28 cellular contexts compared by ENCODE assay signal in the genomic region with DNA sequence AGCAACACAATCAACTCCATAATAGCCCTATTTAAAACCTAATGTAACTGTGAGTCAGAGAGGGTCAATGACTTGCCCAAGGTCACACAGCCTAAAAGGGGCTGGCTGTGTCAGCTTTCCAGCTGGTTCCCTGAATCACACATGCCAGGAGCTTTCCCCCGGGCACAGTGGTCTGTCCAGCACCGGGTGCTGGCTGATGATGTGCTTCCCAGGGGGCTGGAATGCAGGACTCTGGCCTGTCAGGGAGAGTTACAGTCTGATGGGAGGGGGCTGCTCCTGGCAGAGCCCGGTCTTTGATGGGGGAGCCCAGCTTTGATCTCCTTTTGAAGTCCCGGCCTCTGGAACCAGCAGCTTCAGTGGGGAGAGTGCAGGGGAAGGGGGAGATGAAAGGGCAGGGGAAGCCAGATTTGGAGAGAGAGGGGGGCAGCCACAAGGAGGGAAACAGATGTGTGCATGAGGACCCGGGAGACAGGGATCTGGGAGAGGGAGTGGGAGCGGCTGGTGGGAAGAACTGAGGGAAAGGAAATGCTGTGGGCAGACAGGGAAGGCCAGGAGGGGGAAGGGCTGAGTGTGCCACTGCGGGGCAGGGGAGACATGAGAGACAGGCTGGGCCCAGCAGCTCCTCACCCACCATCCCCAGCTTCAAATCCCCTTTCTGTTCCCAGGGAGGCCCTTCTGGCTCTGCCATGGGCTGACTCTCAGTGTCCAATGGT.
A peak's percentile ranks its signal among the peaks of the same experiment; 100 is the strongest.
DNase-seq lines count a peak whose midpoint lies in the region; ATAC-seq and TF ChIP-seq lines count a peak whose summit lies in the region.
"Had no signal": no experiment of that assay in that cellular context is flagged by ENCODE, and none has a peak within 500 bp of the region (broad histone marks: within the 10 kb centered on the region; RNA-seq: fewer than 3 reads in every experiment).

No MANE protein-coding gene starts in this region.

- no peaks in the 10 kb centered on the region for H3K36me3 Mint-ChIP-seq in T-helper 17 cell (ENCODE audit: low read depth)
- H3K36me3 Mint-ChIP-seq: CD8-positive, alpha-beta T cell; T-cell had no signal

- H3K4me1 ChIP-seq in SK-N-SH (ENCODE audit: control insufficient read depth in 1 of 2, insufficient read depth in 2 of 2, low read depth in 1 of 2, low read length in 1 of 2) = peaks cover 0 to 14% of the 10 kb centered on the region in 2 experiments; a peak in 1 of 4 replicates
- peaks cover 24% of the 10 kb centered on the region for H3K4me1 ChIP-seq in NT2/D1 (ENCODE audit: insufficient read depth, insufficient read length)
- H3K4me1 ChIP-seq in osteoblast (ENCODE audit: insufficient read depth, low read length) = peaks cover 11% of the 10 kb centered on the region

- no peak overlapping the region for H3K4me2 ChIP-seq in SK-N-SH
- no peak overlapping the region for H3K4me2 ChIP-seq in osteoblast (ENCODE audit: insufficient read depth, low read length)

- no peak for TF ChIP-seq CTCF in SK-N-SH (IDR thresholded peaks at IDR 0.05)
- no peak for TF ChIP-seq CTCF in osteoblast (IDR thresholded peaks at IDR 0.05; ENCODE audit: extremely low read depth, low read depth, low read length)

- TF ChIP-seq RAD21 in SK-N-SH (IDR thresholded peaks at IDR 0.05; ENCODE audit: low read length) = no peak

- H3K4me3 Mint-ChIP-seq in T-helper 17 cell = no peak overlapping the region
- H3K4me3 Mint-ChIP-seq: CD8-positive, alpha-beta T cell; T-cell had no signal

- CTCF ChIA-PET in SK-N-SH (lab: Yijun Ruan, JAX) = interaction anchor here (0.8 to 3.0 kb wide), 7 partner anchors 11 to 482 kb away, joined by 3 to 22 read pairs (median 5); a partner anchor contains a TSS

- peak; percentile 77 for DNase-seq in SK-N-SH
- no peak for DNase-seq in NT2/D1 (ENCODE audit: low read depth, low spot score)
- peak; percentile 85 for DNase-seq in islet precursor cell
- peak; percentile 90 for DNase-seq in osteoblast (ENCODE audit: insufficient read length, low spot score, missing footprints)
- DNase-seq in 8988T = no peak
- DNase-seq in T-helper 17 cell = no peak
- DNase-seq in NCI-H2107 treated with DMSO at 0.1 percent for 48 hours (lab: John Stamatoyannopoulos, UW; ENCODE audit: unreplicated experiment) = no peak
- DNase-seq: activated CD4-positive, alpha-beta T cell treated with anti-CD3 and anti-CD28 coated beads, Interleukin-2, amount 50 U/mL, for 48 hours; activated CD8-positive, alpha-beta memory T cell treated with anti-CD3 and anti-CD28 coated beads, Interleukin-2, amount 50 U/mL, for 48 hours; activated naive CD4-positive, alpha-beta T cell treated with anti-CD3 and anti-CD28 coated beads, Interleukin-2, amount 50 U/mL, for 16 hours; CD8-positive, alpha-beta T cell; GOT3; KBM-7; kidney glomerular epithelial cell; MG63; NCI-H1417; NCI-H2081; nucleus accumbens; SIG-M5; tibial artery had no signal

- H3K9me3 ChIP-seq in SK-N-SH = no peaks in the 10 kb centered on the region
- H3K9me3 ChIP-seq in NT2/D1 (ENCODE audit: insufficient read depth, low read length) = no peaks in the 10 kb centered on the region
- no peaks in the 10 kb centered on the region for H3K9me3 ChIP-seq in osteoblast (ENCODE audit: low read depth, low read length)
- H3K9me3 ChIP-seq in T-helper 17 cell (ENCODE audit: control insufficient read depth, low read length, poor library complexity, severe bottlenecking) = no peaks in the 10 kb centered on the region
- H3K9me3 ChIP-seq: heart right ventricle, MG63, psoas muscle, tibial artery had no signal

- 50% methylated on average over 7 of the region's 7 CpGs for whole genome bisulfite sequencing in SK-N-SH (ENCODE audit: low lambda C conversion rate)

- H3K4me1 Mint-ChIP-seq in T-helper 17 cell = peaks cover 3% of the 10 kb centered on the region
- H3K4me1 Mint-ChIP-seq: T-cell had no signal

- H3K4me3 ChIP-seq in SK-N-SH (ENCODE audit: low read depth in 2 of 2, low read length in 1 of 2) (no peak overlapping the region), NT2/D1 (ENCODE audit: insufficient read length, low read depth) (no peak overlapping the region), osteoblast (ENCODE audit: insufficient read depth, low read length) (no peak overlapping the region)
- H3K4me3 ChIP-seq: coronary artery, heart right ventricle, lung, MG63, psoas muscle, skin epidermis, tibial artery had no signal

- H3K27ac ChIP-seq in SK-N-SH (ENCODE audit: low read depth in 2 of 2, low read length in 1 of 2) (no peak overlapping the region), osteoblast (ENCODE audit: low read depth, low read length) (no peak overlapping the region)
- H3K27ac ChIP-seq: coronary artery, psoas muscle, skin epidermis had no signal

- TF ChIP-seq EP300 in SK-N-SH (IDR thresholded peaks at IDR 0.05; ENCODE audit: borderline replicate concordance in 1 of 2, low read depth in 1 of 2, low read length in 1 of 2) = no peak

- H4K20me1 ChIP-seq in SK-N-SH (ENCODE audit: insufficient read depth) (no peaks in the 10 kb centered on the region), osteoblast (ENCODE audit: insufficient read depth, low read length) (no peaks in the 10 kb centered on the region)

- H3K79me2 ChIP-seq in SK-N-SH (ENCODE audit: insufficient read depth) (no peaks in the 10 kb centered on the region), osteoblast (ENCODE audit: insufficient read depth, low read length) (no peaks in the 10 kb centered on the region)

- ATAC-seq in SK-N-SH treated with all-trans-retinoic acid at 6 μM for 48 hours = no peak
- ATAC-seq in T-helper 17 cell = no peak
- ATAC-seq: activated CD4-positive, CD25-positive, alpha-beta regulatory T cell treated with anti-CD3 and anti-CD28 coated beads, Interleukin-2, amount 50 U/mL, for 24 hours; CD8-positive, alpha-beta T cell; T-cell had no signal

- H3K36me3 ChIP-seq in SK-N-SH (replicated peaks in 1 of 2; ENCODE audit: control insufficient read depth in 1 of 2, insufficient read depth in 2 of 2, low read length in 1 of 2) (no peaks in the 10 kb centered on the region), NT2/D1 (ENCODE audit: insufficient read depth, insufficient read length, low read length) (no peaks in the 10 kb centered on the region), osteoblast (ENCODE audit: insufficient read depth, low read length) (no peaks in the 10 kb centered on the region)
- H3K36me3 ChIP-seq: heart right ventricle, MG63, tibial artery had no signal

- H3F3A ChIP-seq in SK-N-SH (replicated peaks; ENCODE audit: insufficient read depth) = no peaks in the 10 kb centered on the region

- POLR2A ChIA-PET in SK-N-SH (lab: Yijun Ruan, JAX) = no interaction called here

- H3K9me2 ChIP-seq in SK-N-SH = no peaks in the 10 kb centered on the region

- H3K27me3 ChIP-seq in SK-N-SH (ENCODE audit: insufficient read depth) (no peaks in the 10 kb centered on the region), NT2/D1 (ENCODE audit: insufficient read depth, insufficient read length) (no peaks in the 10 kb centered on the region), osteoblast (ENCODE audit: insufficient read depth, low read length) (peaks cover 21% of the 10 kb centered on the region)
- H3K27me3 ChIP-seq: MG63 had no signal

- H2AFZ ChIP-seq in SK-N-SH (ENCODE audit: low read depth) (no peak overlapping the region), osteoblast (ENCODE audit: low read length) (no peak overlapping the region)

- peaks cover 57% of the 10 kb centered on the region for H3K27me3 Mint-ChIP-seq in T-helper 17 cell

- H3K9ac ChIP-seq in SK-N-SH (no peak overlapping the region), NT2/D1 (ENCODE audit: insufficient read length, low read depth) (peak overlapping the region; percentile 10)

- no peak overlapping the region for H3K27ac Mint-ChIP-seq in T-helper 17 cell
- H3K27ac Mint-ChIP-seq: CD8-positive, alpha-beta T cell; T-cell had no signal

TF ChIP-seq in SK-N-SH, 30 proteins besides CTCF, POLR2A, EP300 and RAD21:
- TF ChIP-seq TCF12 (IDR thresholded peaks at IDR 0.05) (no peak), FOSL2 (IDR thresholded peaks at IDR 0.05; ENCODE audit: borderline replicate concordance, low read depth) (no peak), NRF1 (IDR thresholded peaks at IDR 0.05; ENCODE audit: low read depth, low read length) (no peak), NFIC (IDR thresholded peaks at IDR 0.05; ENCODE audit: borderline replicate concordance) (no peak), JUND (IDR thresholded peaks at IDR 0.05) (no peak), CHD2 (IDR thresholded peaks at IDR 0.05; ENCODE audit: low read length, partially characterized antibody) (no peak), GABPA (IDR thresholded peaks at IDR 0.05; ENCODE audit: low read depth) (no peak), YY1 (IDR thresholded peaks at IDR 0.05; ENCODE audit: low read depth) (no peak), FOXJ3 (CRISPR knock-in tag; IDR thresholded peaks at IDR 0.05) (no peak), EZH2phosphoT487 (IDR thresholded peaks at IDR 0.05; ENCODE audit: borderline replicate concordance, low read depth) (no peak)
- TF ChIP-seq, protein P1, sequence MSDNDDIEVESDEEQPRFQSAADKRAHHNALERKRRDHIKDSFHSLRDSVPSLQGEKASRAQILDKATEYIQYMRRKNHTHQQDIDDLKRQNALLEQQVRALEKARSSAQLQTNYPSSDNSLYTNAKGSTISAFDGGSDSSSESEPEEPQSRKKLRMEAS (IDR thresholded peaks at IDR 0.05; ENCODE audit: low read depth) = no peak

TF ChIP-seq in SK-N-SH treated with all-trans-retinoic acid at 6 μM for 48 hours, 23 proteins besides CTCF, POLR2A, EP300 and RAD21 (continues in another document):
- no peak for TF ChIP-seq ARNTL (CRISPR knock-in tag; IDR thresholded peaks at IDR 0.05; ENCODE audit: borderline replicate concordance, low read depth)
- no peak for TF ChIP-seq ESRRG (CRISPR knock-in tag; IDR thresholded peaks at IDR 0.05)
- TF ChIP-seq SNAI2 (CRISPR knock-in tag; IDR thresholded peaks at IDR 0.05) = no peak

Comparison
In these comparisons a context has a peak if more than half of its experiments do, and no peak if none do; other contexts are left out.
1. DNase-seq: peak in SK-N-SH (single experiment), islet precursor cell (single experiment) and osteoblast (single experiment); none in NT2/D1 (single experiment), 8988T (single experiment), T-helper 17 cell (0 of 3) and NCI-H2107 treated with DMSO at 0.1 percent for 48 hours (single experiment).